In the genomic region with DNA sequence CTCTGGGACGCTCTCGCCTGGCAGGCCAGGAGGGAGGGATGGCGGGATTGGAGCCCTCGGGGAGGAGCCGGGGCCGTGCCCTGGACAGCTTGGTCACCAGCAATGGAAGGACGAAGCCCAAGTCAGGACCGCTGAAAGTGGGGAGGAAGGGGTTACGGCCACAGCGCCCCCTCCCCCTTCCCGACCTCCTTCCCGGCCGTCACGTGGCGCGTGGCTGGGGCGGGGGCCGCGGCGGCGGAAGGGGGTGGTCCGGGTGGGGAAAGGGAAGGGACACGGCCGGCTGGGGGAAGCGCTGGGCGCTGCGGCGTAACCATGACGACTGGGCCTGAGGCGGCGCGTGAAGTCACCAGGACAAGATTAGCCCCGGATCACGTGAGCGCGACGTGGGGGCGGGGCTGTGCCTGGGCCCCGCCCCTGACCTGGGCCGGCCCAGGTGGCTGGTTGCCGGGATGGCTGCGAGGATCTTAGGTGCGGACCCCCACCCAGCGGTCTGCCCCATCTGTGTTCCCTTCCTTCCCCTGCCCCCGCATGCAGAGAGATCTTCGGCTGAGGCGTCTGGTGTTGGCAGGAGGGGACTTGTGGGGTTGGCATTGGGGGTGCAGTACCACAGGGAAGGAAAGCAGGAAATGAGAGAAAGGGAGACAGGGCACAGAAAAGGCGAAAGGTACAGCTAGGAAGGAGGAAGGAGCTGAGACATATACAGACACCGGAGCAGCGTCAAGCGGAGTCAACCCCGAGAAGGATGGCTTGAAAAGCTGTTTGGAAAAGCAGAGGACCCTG, we compare ENCODE assay signal across 8 cellular contexts. TPM values are rescaled to one million over a fixed set of nuclear protein-coding genes. Genes with fewer than 3 reads are reported as not detected.
A peak's percentile ranks its signal among the peaks of the same experiment; 100 is the strongest.
DNase-seq lines count a peak whose midpoint lies in the region; ATAC-seq and TF ChIP-seq lines count a peak whose summit lies in the region.

No MANE protein-coding gene starts in this region.

- peak; percentile 98 for ATAC-seq in GM19025 (IDR thresholded peaks at IDR 0.05; ENCODE audit: low read depth, unreplicated experiment)
- peak; percentile 96 for ATAC-seq in HG03280 (IDR thresholded peaks at IDR 0.05; ENCODE audit: unreplicated experiment)
- ATAC-seq in left colon, result peak; percentile 93

- DNase-seq in AG09309 (ENCODE audit: low read depth) (no peak), NCI-H446 treated with DMSO at 0.1 percent for 48 hours (lab: John Stamatoyannopoulos, UW) (peak; percentile 63), left colon (peak; percentile 92 to 94)
- DNase-seq in activated CD4-positive, alpha-beta T cell treated with anti-CD3 and anti-CD28 coated beads for 48 hours, result peak; percentile 90
- peak; percentile 72 to 80 (median 74) for DNase-seq in stimulated activated CD4-positive, alpha-beta T cell treated with anti-CD3 and anti-CD28 coated beads, Interleukin-1b, Interleukin-23, amount 100 ng/mL, for 24 hours (ENCODE audit: low read depth in 4 of 4, low spot score in 1 of 4)

- peak; percentile 2 for TF ChIP-seq CTCF in AG09309 (IDR thresholded peaks at IDR 0.05; ENCODE audit: control insufficient read depth, insufficient read depth, low read depth, low read length, missing control alignments)

- H3K27ac ChIP-seq in cingulate gyrus (ENCODE audit: low read depth, low read length), result peak overlapping the region; percentile 99

- H3K4me3 ChIP-seq in AG09309 (ENCODE audit: control insufficient read depth, low read depth, low read length), result peak overlapping the region; percentile 57

- intact Hi-C loops in left colon (cut with DNase I, micrococcal nuclease), result no loop called here

RNA-seq across cellular contexts. Expression of a gene that starts 6.2 kb away (rescaled TPM):
- total RNA-seq in left colon, result 1 to 10 TPM; 3.2 to 6.8 TPM

RNA-seq across cellular contexts. Expression of a gene that starts 8.1 kb away (rescaled TPM):
- 10 to 100 TPM; 21.3 to 22.3 TPM for total RNA-seq in left colon

RNA-seq across cellular contexts. Expression of a gene that starts 14.3 kb away (rescaled TPM):
- not detected for total RNA-seq in left colon

RNA-seq across cellular contexts. Expression of a gene that starts 41.1 kb away (rescaled TPM):
- total RNA-seq in left colon, result 100 to 1,000 TPM; 586 to 592 TPM

RNA-seq across cellular contexts. Expression of a gene that starts 51.5 kb away (rescaled TPM):
- total RNA-seq in left colon, result 100 to 1,000 TPM; 447 to 662 TPM
